ENCODE assay signal across 1 cellular context in the genomic region with DNA sequence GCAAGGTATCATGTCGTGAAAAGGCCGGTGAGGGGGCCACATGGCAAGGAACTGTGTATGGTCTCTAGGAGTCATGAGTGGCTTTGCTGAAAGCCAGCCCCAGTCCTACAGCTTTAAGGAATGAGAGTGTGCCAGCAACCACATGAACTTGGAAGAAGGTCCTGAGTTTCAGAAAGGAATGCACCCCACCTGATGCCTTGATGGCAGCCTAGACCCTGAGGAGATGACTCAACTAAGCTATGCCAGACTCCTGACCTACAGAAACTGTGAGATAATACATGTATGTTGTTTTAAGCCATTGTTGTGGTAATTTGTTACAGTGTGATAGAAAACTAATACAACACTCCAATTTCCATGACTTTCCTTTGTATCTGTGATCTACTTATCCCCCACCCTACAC.
TF ChIP-seq lines count a peak whose summit lies in the region.

No MANE protein-coding gene starts in this region.

TF ChIP-seq in SK-N-SH, 30 proteins besides CTCF, POLR2A, EP300 and RAD21 (continued from another document):
- no peak for TF ChIP-seq IRF3 (IDR thresholded peaks at IDR 0.05; ENCODE audit: low read depth, low read length)
- no peak for TF ChIP-seq FOXJ3 (CRISPR knock-in tag; IDR thresholded peaks at IDR 0.05)
- TF ChIP-seq SIN3A (IDR thresholded peaks at IDR 0.05; ENCODE audit: borderline replicate concordance, low read depth, low read length) = no peak
- no peak for TF ChIP-seq MEF2A (IDR thresholded peaks at IDR 0.05; ENCODE audit: borderline replicate concordance, low read depth)
- TF ChIP-seq, protein P1, sequence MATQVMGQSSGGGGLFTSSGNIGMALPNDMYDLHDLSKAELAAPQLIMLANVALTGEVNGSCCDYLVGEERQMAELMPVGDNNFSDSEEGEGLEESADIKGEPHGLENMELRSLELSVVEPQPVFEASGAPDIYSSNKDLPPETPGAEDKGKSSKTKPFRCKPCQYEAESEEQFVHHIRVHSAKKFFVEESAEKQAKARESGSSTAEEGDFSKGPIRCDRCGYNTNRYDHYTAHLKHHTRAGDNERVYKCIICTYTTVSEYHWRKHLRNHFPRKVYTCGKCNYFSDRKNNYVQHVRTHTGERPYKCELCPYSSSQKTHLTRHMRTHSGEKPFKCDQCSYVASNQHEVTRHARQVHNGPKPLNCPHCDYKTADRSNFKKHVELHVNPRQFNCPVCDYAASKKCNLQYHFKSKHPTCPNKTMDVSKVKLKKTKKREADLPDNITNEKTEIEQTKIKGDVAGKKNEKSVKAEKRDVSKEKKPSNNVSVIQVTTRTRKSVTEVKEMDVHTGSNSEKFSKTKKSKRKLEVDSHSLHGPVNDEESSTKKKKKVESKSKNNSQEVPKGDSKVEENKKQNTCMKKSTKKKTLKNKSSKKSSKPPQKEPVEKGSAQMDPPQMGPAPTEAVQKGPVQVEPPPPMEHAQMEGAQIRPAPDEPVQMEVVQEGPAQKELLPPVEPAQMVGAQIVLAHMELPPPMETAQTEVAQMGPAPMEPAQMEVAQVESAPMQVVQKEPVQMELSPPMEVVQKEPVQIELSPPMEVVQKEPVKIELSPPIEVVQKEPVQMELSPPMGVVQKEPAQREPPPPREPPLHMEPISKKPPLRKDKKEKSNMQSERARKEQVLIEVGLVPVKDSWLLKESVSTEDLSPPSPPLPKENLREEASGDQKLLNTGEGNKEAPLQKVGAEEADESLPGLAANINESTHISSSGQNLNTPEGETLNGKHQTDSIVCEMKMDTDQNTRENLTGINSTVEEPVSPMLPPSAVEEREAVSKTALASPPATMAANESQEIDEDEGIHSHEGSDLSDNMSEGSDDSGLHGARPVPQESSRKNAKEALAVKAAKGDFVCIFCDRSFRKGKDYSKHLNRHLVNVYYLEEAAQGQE (IDR thresholded peaks at IDR 0.05; ENCODE audit: low read depth, low read length) = no peak
- no peak for TF ChIP-seq RCOR1 (IDR thresholded peaks at IDR 0.05; ENCODE audit: low read length)
- TF ChIP-seq, protein P2, sequence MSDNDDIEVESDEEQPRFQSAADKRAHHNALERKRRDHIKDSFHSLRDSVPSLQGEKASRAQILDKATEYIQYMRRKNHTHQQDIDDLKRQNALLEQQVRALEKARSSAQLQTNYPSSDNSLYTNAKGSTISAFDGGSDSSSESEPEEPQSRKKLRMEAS (IDR thresholded peaks at IDR 0.05; ENCODE audit: low read depth) = no peak
- TF ChIP-seq YY1 (IDR thresholded peaks at IDR 0.05; ENCODE audit: low read depth) = no peak
- TF ChIP-seq NRF1 (IDR thresholded peaks at IDR 0.05; ENCODE audit: low read depth, low read length) = no peak
- no peak for TF ChIP-seq SMC3 (IDR thresholded peaks at IDR 0.05; ENCODE audit: low read depth, low read length)
- TF ChIP-seq CHD2 (IDR thresholded peaks at IDR 0.05; ENCODE audit: low read length, partially characterized antibody) = no peak
- peak; percentile 69 for TF ChIP-seq TCF12 (IDR thresholded peaks at IDR 0.05)
- no peak for TF ChIP-seq ZBTB33 (IDR thresholded peaks at IDR 0.05; ENCODE audit: borderline replicate concordance, low read depth)
TF ChIP-seq in SK-N-SH: peak in this region for 5.
